In the genomic region with DNA sequence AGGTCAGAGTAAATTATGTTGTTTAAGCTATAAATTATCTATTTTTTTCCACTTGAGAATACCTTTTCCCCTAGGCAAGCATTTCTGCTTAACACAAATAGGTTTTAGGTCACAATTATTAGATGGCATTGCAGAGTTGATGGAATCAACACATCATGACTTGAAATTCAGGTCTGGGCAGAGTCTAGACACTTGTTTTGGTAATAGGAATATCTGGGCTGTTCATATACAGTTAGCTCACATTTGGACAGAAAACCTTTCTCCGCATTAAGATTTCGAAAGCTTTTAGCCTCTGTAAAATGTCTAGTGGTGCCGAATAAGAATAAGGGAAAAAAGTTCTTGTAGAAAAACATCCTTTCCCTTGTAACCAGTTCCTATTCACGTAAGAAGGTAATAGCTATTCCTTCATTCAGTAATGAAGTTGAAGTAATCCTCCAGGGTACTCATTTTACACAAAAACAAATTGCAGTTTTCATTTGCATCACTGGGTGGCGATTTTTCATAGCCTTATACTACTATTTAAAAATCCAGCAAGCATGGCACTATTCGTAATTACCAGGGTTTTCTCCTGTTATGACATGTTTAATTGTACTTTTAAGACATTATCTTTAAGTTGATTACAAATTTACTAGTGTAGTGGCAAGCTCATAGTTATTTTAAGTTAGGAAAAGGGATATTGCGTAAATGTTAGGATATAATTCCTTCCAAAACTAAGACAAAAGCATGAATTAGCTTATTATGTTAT, we compare ENCODE assay signal across 1 cellular context.
TF ChIP-seq lines count a peak whose summit lies in the region.

No MANE protein-coding gene starts in this region.

TF ChIP-seq in HepG2, 621 proteins besides CTCF, POLR2A, EP300 and RAD21:
- TF ChIP-seq TMF1 (CRISPR knock-in tag; IDR thresholded peaks at IDR 0.05; ENCODE audit: low read depth) (no peak), NR2F6 (IDR thresholded peaks at IDR 0.05) (no peak), NR2F6 (CRISPR knock-in tag; IDR thresholded peaks at IDR 0.05) (no peak), ZNF10 (CRISPR knock-in tag; IDR thresholded peaks at IDR 0.05; ENCODE audit: borderline replicate concordance, low read depth) (no peak), ZNF883 (CRISPR knock-in tag; IDR thresholded peaks at IDR 0.05; ENCODE audit: not compliant biosample characterization) (no peak), ZNF234 (CRISPR knock-in tag; conservative IDR thresholded peaks at IDR 0.05) (no peak), NPAS2 (CRISPR knock-in tag; IDR thresholded peaks at IDR 0.05; ENCODE audit: borderline replicate concordance) (no peak), MIXL1 (CRISPR knock-in tag; IDR thresholded peaks at IDR 0.05) (0 out of 2 replicates have a peak, but pooled peaks have one; percentile 13), ZNF121 (CRISPR knock-in tag; IDR thresholded peaks at IDR 0.05) (no peak), TAF1 (CRISPR knock-in tag; IDR thresholded peaks at IDR 0.05) (no peak), CEBPB (IDR thresholded peaks at IDR 0.05; ENCODE audit: borderline replicate concordance, low read depth, low read length) (peak; percentile 34; the same call in 1 of the 2 replicates), MIER3 (CRISPR knock-in tag; IDR thresholded peaks at IDR 0.05; ENCODE audit: borderline replicate concordance) (no peak), ZSCAN31 (CRISPR knock-in tag; IDR thresholded peaks at IDR 0.05; ENCODE audit: low read depth) (no peak), ZNF180 (CRISPR knock-in tag; IDR thresholded peaks at IDR 0.05; ENCODE audit: borderline replicate concordance, low read depth) (no peak), MAFF (IDR thresholded peaks at IDR 0.05; ENCODE audit: low read depth, low read length) (0 out of 2 replicates have a peak, but pooled peaks have one; percentile 10), DR1 (CRISPR knock-in tag; IDR thresholded peaks at IDR 0.05) (no peak), SMC3 (IDR thresholded peaks at IDR 0.05; ENCODE audit: low read length) (peak; percentile 75), ZNF747 (CRISPR knock-in tag; IDR thresholded peaks at IDR 0.05; ENCODE audit: borderline replicate concordance) (no peak), ZNF816 (CRISPR knock-in tag; IDR thresholded peaks at IDR 0.05; ENCODE audit: borderline replicate concordance) (no peak), NONO (IDR thresholded peaks at IDR 0.05) (no peak), NONO (CRISPR knock-in tag; conservative IDR thresholded peaks at IDR 0.05) (no peak), CEBPG (CRISPR knock-in tag; IDR thresholded peaks at IDR 0.05) (no peak), ADNP (CRISPR knock-in tag; IDR thresholded peaks at IDR 0.05) (no peak), MAFK (conservative IDR thresholded peaks at IDR 0.05 in 1 of 2, IDR thresholded peaks at IDR 0.05 in 1 of 2; ENCODE audit: low read length in 2 of 2) (peak in 1 of 2 experiments; percentile 58; a peak in 2 of 4 replicates), ZNF354B (CRISPR knock-in tag; IDR thresholded peaks at IDR 0.05) (no peak), ZFP41 (CRISPR knock-in tag; IDR thresholded peaks at IDR 0.05; ENCODE audit: borderline replicate concordance) (no peak), ZNF441 (CRISPR knock-in tag; IDR thresholded peaks at IDR 0.05; ENCODE audit: borderline replicate concordance) (no peak), STAG1 (CRISPR knock-in tag; IDR thresholded peaks at IDR 0.05) (peak; percentile 78), FOXP1 (IDR thresholded peaks at IDR 0.05) (no peak), FOXP1 (CRISPR knock-in tag; IDR thresholded peaks at IDR 0.05) (no peak)
- TF ChIP-seq, protein P1, sequence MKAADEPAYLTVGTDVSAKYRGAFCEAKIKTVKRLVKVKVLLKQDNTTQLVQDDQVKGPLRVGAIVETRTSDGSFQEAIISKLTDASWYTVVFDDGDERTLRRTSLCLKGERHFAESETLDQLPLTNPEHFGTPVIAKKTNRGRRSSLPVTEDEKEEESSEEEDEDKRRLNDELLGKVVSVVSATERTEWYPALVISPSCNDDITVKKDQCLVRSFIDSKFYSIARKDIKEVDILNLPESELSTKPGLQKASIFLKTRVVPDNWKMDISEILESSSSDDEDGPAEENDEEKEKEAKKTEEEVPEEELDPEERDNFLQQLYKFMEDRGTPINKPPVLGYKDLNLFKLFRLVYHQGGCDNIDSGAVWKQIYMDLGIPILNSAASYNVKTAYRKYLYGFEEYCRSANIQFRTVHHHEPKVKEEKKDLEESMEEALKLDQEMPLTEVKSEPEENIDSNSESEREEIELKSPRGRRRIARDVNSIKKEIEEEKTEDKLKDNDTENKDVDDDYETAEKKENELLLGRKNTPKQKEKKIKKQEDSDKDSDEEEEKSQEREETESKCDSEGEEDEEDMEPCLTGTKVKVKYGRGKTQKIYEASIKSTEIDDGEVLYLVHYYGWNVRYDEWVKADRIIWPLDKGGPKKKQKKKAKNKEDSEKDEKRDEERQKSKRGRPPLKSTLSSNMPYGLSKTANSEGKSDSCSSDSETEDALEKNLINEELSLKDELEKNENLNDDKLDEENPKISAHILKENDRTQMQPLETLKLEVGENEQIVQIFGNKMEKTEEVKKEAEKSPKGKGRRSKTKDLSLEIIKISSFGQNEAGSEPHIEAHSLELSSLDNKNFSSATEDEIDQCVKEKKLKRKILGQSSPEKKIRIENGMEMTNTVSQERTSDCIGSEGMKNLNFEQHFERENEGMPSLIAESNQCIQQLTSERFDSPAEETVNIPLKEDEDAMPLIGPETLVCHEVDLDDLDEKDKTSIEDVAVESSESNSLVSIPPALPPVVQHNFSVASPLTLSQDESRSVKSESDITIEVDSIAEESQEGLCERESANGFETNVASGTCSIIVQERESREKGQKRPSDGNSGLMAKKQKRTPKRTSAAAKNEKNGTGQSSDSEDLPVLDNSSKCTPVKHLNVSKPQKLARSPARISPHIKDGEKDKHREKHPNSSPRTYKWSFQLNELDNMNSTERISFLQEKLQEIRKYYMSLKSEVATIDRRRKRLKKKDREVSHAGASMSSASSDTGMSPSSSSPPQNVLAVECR (CRISPR knock-in tag; IDR thresholded peaks at IDR 0.05; ENCODE audit: borderline replicate concordance) = no peak
- TF ChIP-seq, protein P2, sequence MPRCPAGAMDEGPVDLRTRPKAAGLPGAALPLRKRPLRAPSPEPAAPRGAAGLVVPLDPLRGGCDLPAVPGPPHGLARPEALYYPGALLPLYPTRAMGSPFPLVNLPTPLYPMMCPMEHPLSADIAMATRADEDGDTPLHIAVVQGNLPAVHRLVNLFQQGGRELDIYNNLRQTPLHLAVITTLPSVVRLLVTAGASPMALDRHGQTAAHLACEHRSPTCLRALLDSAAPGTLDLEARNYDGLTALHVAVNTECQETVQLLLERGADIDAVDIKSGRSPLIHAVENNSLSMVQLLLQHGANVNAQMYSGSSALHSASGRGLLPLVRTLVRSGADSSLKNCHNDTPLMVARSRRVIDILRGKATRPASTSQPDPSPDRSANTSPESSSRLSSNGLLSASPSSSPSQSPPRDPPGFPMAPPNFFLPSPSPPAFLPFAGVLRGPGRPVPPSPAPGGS (CRISPR knock-in tag; IDR thresholded peaks at IDR 0.05) = no peak
- TF ChIP-seq, protein P3, sequence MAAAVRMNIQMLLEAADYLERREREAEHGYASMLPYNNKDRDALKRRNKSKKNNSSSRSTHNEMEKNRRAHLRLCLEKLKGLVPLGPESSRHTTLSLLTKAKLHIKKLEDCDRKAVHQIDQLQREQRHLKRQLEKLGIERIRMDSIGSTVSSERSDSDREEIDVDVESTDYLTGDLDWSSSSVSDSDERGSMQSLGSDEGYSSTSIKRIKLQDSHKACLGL (CRISPR knock-in tag; IDR thresholded peaks at IDR 0.05) = no peak
- TF ChIP-seq, protein P4, sequence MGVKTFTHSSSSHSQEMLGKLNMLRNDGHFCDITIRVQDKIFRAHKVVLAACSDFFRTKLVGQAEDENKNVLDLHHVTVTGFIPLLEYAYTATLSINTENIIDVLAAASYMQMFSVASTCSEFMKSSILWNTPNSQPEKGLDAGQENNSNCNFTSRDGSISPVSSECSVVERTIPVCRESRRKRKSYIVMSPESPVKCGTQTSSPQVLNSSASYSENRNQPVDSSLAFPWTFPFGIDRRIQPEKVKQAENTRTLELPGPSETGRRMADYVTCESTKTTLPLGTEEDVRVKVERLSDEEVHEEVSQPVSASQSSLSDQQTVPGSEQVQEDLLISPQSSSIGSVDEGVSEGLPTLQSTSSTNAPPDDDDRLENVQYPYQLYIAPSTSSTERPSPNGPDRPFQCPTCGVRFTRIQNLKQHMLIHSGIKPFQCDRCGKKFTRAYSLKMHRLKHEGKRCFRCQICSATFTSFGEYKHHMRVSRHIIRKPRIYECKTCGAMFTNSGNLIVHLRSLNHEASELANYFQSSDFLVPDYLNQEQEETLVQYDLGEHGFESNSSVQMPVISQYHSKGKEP (CRISPR knock-in tag; IDR thresholded peaks at IDR 0.05) = no peak
- TF ChIP-seq, protein P5, sequence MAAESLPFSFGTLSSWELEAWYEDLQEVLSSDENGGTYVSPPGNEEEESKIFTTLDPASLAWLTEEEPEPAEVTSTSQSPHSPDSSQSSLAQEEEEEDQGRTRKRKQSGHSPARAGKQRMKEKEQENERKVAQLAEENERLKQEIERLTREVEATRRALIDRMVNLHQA (CRISPR knock-in tag; IDR thresholded peaks at IDR 0.05) = no peak
- TF ChIP-seq, protein P6, sequence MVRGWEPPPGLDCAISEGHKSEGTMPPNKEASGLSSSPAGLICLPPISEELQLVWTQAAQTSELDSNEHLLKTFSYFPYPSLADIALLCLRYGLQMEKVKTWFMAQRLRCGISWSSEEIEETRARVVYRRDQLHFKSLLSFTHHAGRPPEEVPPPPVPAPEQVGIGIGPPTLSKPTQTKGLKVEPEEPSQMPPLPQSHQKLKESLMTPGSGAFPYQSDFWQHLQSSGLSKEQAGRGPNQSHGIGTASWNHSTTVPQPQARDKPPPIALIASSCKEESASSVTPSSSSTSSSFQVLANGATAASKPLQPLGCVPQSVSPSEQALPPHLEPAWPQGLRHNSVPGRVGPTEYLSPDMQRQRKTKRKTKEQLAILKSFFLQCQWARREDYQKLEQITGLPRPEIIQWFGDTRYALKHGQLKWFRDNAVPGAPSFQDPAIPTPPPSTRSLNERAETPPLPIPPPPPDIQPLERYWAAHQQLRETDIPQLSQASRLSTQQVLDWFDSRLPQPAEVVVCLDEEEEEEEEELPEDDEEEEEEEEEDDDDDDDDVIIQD (CRISPR knock-in tag; IDR thresholded peaks at IDR 0.05; ENCODE audit: low read depth) = no peak
- TF ChIP-seq, protein P7, sequence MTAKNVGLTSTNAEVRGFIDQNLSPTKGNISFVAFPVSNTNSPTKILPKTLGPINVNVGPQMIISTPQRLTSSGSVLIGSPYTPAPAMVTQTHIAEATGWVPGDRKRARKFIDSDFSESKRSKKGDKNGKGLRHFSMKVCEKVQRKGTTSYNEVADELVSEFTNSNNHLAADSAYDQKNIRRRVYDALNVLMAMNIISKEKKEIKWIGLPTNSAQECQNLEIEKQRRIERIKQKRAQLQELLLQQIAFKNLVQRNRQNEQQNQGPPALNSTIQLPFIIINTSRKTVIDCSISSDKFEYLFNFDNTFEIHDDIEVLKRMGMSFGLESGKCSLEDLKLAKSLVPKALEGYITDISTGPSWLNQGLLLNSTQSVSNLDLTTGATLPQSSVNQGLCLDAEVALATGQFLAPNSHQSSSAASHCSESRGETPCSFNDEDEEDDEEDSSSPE (CRISPR knock-in tag; IDR thresholded peaks at IDR 0.05) = no peak
- TF ChIP-seq, protein P8, sequence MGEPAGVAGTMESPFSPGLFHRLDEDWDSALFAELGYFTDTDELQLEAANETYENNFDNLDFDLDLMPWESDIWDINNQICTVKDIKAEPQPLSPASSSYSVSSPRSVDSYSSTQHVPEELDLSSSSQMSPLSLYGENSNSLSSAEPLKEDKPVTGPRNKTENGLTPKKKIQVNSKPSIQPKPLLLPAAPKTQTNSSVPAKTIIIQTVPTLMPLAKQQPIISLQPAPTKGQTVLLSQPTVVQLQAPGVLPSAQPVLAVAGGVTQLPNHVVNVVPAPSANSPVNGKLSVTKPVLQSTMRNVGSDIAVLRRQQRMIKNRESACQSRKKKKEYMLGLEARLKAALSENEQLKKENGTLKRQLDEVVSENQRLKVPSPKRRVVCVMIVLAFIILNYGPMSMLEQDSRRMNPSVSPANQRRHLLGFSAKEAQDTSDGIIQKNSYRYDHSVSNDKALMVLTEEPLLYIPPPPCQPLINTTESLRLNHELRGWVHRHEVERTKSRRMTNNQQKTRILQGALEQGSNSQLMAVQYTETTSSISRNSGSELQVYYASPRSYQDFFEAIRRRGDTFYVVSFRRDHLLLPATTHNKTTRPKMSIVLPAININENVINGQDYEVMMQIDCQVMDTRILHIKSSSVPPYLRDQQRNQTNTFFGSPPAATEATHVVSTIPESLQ (CRISPR knock-in tag; conservative IDR thresholded peaks at IDR 0.05) = no peak
- TF ChIP-seq, protein P9, sequence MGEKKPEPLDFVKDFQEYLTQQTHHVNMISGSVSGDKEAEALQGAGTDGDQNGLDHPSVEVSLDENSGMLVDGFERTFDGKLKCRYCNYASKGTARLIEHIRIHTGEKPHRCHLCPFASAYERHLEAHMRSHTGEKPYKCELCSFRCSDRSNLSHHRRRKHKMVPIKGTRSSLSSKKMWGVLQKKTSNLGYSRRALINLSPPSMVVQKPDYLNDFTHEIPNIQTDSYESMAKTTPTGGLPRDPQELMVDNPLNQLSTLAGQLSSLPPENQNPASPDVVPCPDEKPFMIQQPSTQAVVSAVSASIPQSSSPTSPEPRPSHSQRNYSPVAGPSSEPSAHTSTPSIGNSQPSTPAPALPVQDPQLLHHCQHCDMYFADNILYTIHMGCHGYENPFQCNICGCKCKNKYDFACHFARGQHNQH (CRISPR knock-in tag; IDR thresholded peaks at IDR 0.05) = no peak
